ENCODE assay signal across 8 cellular contexts in genomic region chr20:50724851-50725721, GRCh38. TPM values are rescaled to one million over a fixed set of nuclear protein-coding genes. Genes with fewer than 3 reads are reported as not detected.
A peak's percentile ranks its signal among the peaks of the same experiment; 100 is the strongest.
DNase-seq lines count a peak whose midpoint lies in the region; ATAC-seq, FAIRE-seq and TF ChIP-seq lines count a peak whose summit lies in the region.

No MANE protein-coding gene starts in this region.

- TF ChIP-seq EP300 in Ishikawa (IDR thresholded peaks at IDR 0.05; ENCODE audit: borderline replicate concordance), result no peak

- ATAC-seq in GM18502 (IDR thresholded peaks at IDR 0.05; ENCODE audit: poor library complexity, unreplicated experiment) (no peak), GM21423 (IDR thresholded peaks at IDR 0.05; ENCODE audit: unreplicated experiment) (no peak)

- DNase-seq in AG09309 (ENCODE audit: low read depth), result peak; percentile 86
- DNase-seq in amniotic epithelial cell (ENCODE audit: low read depth), result peak; percentile 100
- peak; percentile 95 for DNase-seq in kidney
- DNase-seq in stimulated activated CD4-positive, alpha-beta T cell treated with anti-CD3 and anti-CD28 coated beads, Interleukin-4, amount 100 ng/mL, for 24 hours, result peak; percentile 90
- DNase-seq in NCI-H146 (lab: John Stamatoyannopoulos, UW), result no peak

- H3K4me3 ChIP-seq in AG09309 (ENCODE audit: control insufficient read depth, low read depth, low read length) (no peak overlapping the region; the same call in 1 of the 2 replicates), kidney (ENCODE audit: low read length in 2 of 2) (no peak overlapping the region)

- H3K27ac ChIP-seq in kidney (ENCODE audit: low read depth in 2 of 2, low read length in 2 of 2), result peak overlapping the region; percentile 72 to 87

- H3K9ac ChIP-seq in kidney (ENCODE audit: low read length in 2 of 2), result peak overlapping the region in 1 of 2 donors; percentile 65

- no peak for TF ChIP-seq CTCF in AG09309 (IDR thresholded peaks at IDR 0.05; ENCODE audit: control insufficient read depth, insufficient read depth, low read depth, low read length, missing control alignments)
- TF ChIP-seq CTCF in kidney (IDR thresholded peaks at IDR 0.05; ENCODE audit: borderline replicate concordance, extremely low read depth, insufficient read depth), result no peak

- H3K36me3 ChIP-seq in kidney (ENCODE audit: control insufficient read depth in 1 of 2, insufficient read depth in 2 of 2, low read length in 2 of 2), result no peaks in the 10 kb centered on the region

- intact Hi-C loops in kidney (cut with DNase I), result no loop called here

- no peaks in the 10 kb centered on the region for H3K9me3 ChIP-seq in kidney (ENCODE audit: control insufficient read depth in 1 of 2, low read length in 2 of 2)

- peaks cover 36 to 54% of the 10 kb centered on the region in 2 donors for H3K4me1 ChIP-seq in kidney (ENCODE audit: control insufficient read depth in 1 of 2, insufficient read depth in 1 of 2, low read depth in 1 of 2, low read length in 2 of 2)

- no peak for FAIRE-seq in kidney (lab: Jason Lieb, UNC)

- no peak for TF ChIP-seq RAD21 in Ishikawa (IDR thresholded peaks at IDR 0.05; ENCODE audit: low read depth)

TF ChIP-seq in Ishikawa, 13 proteins besides CTCF, POLR2A, EP300 and RAD21:
- TF ChIP-seq TEAD4 (IDR thresholded peaks at IDR 0.05), result peak; percentile 30; the same call in 1 of the 2 replicates
- peak; percentile 29; the same call in 1 of the 2 replicates for TF ChIP-seq EGR1 (IDR thresholded peaks at IDR 0.05)
- TF ChIP-seq FOXM1 (IDR thresholded peaks at IDR 0.05; ENCODE audit: borderline replicate concordance, low read depth), result no peak
- no peak for TF ChIP-seq CREB1 (IDR thresholded peaks at IDR 0.05; ENCODE audit: low read depth)
TF ChIP-seq in Ishikawa: peak in this region for 2.

RNA-seq across cellular contexts. Expression of gene PARD6B, which starts 6.3 kb away (rescaled TPM):
- total RNA-seq in kidney, result 72.0 TPM
- polyA plus RNA-seq in kidney (ENCODE audit: insufficient read depth, low read depth, low replicate concordance), result 9.2 TPM

RNA-seq across cellular contexts. Expression of gene RIPOR3, which starts 33.7 kb away (rescaled TPM):
- total RNA-seq in kidney, result 14.6 TPM
- polyA plus RNA-seq in kidney (ENCODE audit: insufficient read depth, low read depth, low replicate concordance), result 10.5 TPM
